19 cellular contexts compared by ENCODE assay signal in the genomic region with DNA sequence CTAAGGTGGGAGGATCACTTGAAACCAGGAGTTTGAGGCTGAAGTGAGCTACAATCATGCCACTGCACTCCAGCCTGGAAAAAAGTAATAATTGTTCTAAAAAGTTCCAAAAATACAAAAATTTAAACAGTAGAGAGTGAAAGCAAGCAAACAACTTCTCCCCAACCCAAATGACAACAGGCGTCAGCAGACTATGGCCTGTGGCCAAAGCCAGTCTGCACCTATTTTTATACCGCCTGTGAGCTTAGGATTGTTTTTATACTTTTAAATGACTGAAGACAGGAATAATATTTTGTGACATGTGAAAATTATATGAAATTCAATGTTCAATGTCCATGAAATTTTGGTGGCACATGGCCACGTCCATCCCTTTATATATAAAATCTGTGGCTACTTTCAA.
"Had no signal": no experiment of that assay in that cellular context is flagged by ENCODE, and none has a peak within 500 bp of the region (broad histone marks: within the 10 kb centered on the region; RNA-seq: fewer than 3 reads in every experiment).

No MANE protein-coding gene starts in this region.

- H3K9me3 ChIP-seq: SJCRH30 had no signal

- DNase-seq: KBM-7, MV-4-11, NCI-H1048, NCI-H1105 treated with DMSO at 0.1 percent for 48 hours, NCI-H1417 treated with DMSO at 0.1 percent for 48 hours, NCI-H187, NCI-H2029, NCI-H2081 treated with DMSO at 0.1 percent for 48 hours, NCI-H2171, NCI-H226, NCI-H446, NCI-H510A, NCI-H524 treated with DMSO at 0.1 percent for 48 hours, NCI-H69, NCI-H774, RPMI8226, SHP77 treated with DMSO at 0.1 percent for 48 hours, SJCRH30 had no signal

- H3K27me3 ChIP-seq: SJCRH30 had no signal

- H3K4me3 ChIP-seq: SJCRH30 had no signal

- H3K4me1 ChIP-seq: SJCRH30 had no signal

- ATAC-seq: SK-N-SH treated with all-trans-retinoic acid at 6 μM for 48 hours had no signal

- H3K27ac ChIP-seq: SJCRH30 had no signal

- H3K36me3 ChIP-seq: SJCRH30 had no signal
